Comparison of ENCODE assay signal across 24 cellular contexts in the genomic region with DNA sequence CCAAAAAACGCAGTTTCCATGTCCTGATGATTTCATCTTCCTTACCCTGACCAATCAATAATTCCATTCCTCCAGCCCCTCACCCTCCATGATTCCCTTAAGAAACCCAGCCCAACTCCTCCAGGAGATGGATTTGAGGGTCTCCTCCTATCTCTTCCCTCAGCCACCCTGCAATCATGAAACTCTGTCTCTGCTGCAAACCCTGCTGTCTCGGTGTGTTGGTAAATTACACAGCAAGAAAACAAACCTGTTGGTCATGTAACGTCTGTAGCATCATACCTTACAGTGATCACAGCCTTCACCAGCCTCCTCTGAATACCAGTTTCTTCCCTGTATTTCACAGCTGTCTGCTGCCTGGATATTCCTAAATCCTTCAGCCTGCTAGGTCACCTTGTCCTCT.
DNase-seq lines count a peak whose midpoint lies in the region; ATAC-seq, FAIRE-seq and TF ChIP-seq lines count a peak whose summit lies in the region.
"Had no signal": no experiment of that assay in that cellular context is flagged by ENCODE, and none has a peak within 500 bp of the region (broad histone marks: within the 10 kb centered on the region; RNA-seq: fewer than 3 reads in every experiment).

No MANE protein-coding gene starts in this region.

- no peaks in the 10 kb centered on the region for H3K4me1 ChIP-seq in HepG2 (ENCODE audit: insufficient read depth, low read length)
- H3K4me1 ChIP-seq in right lobe of liver, result no peaks in the 10 kb centered on the region
- H3K4me1 ChIP-seq in thyroid gland, result peaks cover 30 to 39% of the 10 kb centered on the region in 2 donors
- H3K4me1 ChIP-seq: BE2C; BLaER1 treated with 17β-estradiol and CSF1 and Interleukin-3, amounts not matched to agents 10 nM and 100 nM had no signal

- TF ChIP-seq CTCF in HepG2 (CRISPR knock-in tag; IDR thresholded peaks at IDR 0.05), result no peak
- no peak for TF ChIP-seq CTCF in right lobe of liver (IDR thresholded peaks at IDR 0.05)
- no peak for TF ChIP-seq CTCF in bronchial epithelial cell (IDR thresholded peaks at IDR 0.05; ENCODE audit: insufficient read depth, low read length, severe bottlenecking)
- TF ChIP-seq CTCF in thyroid gland (IDR thresholded peaks at IDR 0.05), result no peak

- no peak overlapping the region for H3K9ac ChIP-seq in HepG2 (ENCODE audit: insufficient read depth, low read depth, low read length)
- H3K9ac ChIP-seq: BLaER1 treated with 17β-estradiol and CSF1 and Interleukin-3, amounts not matched to agents 10 nM and 100 nM had no signal

- intact Hi-C loops in HepG2 (cut with micrococcal nuclease; ENCODE audit: unreplicated experiment), result no loop called here
- intact Hi-C loops in right lobe of liver (cut with DNase I), result no loop called here
- intact Hi-C loops in thyroid gland (cut with DNase I), result no loop called here

- H3K9me3 ChIP-seq in HepG2 (ENCODE audit: low read length) (peaks cover 16% of the 10 kb centered on the region), right lobe of liver (no peaks in the 10 kb centered on the region), thyroid gland (no peaks in the 10 kb centered on the region)
- H3K9me3 ChIP-seq: BE2C had no signal

- H3K4me3 ChIP-seq in HepG2 (replicated peaks in 1 of 3; ENCODE audit: insufficient read depth in 1 of 3, low read depth in 2 of 3, low read length in 3 of 3), result no peak overlapping the region
- H3K4me3 ChIP-seq in right lobe of liver, result no peak overlapping the region
- no peak overlapping the region for H3K4me3 ChIP-seq in bronchial epithelial cell (ENCODE audit: low read depth, low read length)
- H3K4me3 ChIP-seq in thyroid gland (replicated peaks in 1 of 3), result no peak overlapping the region
- H3K4me3 ChIP-seq: BLaER1 treated with 17β-estradiol and CSF1 and Interleukin-3, amounts not matched to agents 10 nM and 100 nM; GM12878; GM23338; HAP-1 had no signal

- FAIRE-seq in HepG2 (lab: Jason Lieb, UNC) (no peak), bronchial epithelial cell (lab: Jason Lieb, UNC) (peak; percentile 47)
- FAIRE-seq: A204.1, D721Med, GM12878, GM19239, H54 had no signal

- ATAC-seq in HepG2 (no peak), right lobe of liver (no peak), GM19455 (IDR thresholded peaks at IDR 0.05; ENCODE audit: unreplicated experiment) (no peak)
- ATAC-seq: GM12878, GM23338 had no signal

- no peaks in the 10 kb centered on the region for H3K36me3 ChIP-seq in HepG2 (replicated peaks in 1 of 2; ENCODE audit: control insufficient read depth in 1 of 2, insufficient read depth in 2 of 2, low read length in 2 of 2)
- H3K36me3 ChIP-seq in right lobe of liver, result no peaks in the 10 kb centered on the region
- no peaks in the 10 kb centered on the region for H3K36me3 ChIP-seq in bronchial epithelial cell (ENCODE audit: control insufficient read depth, insufficient read depth, low read length)
- H3K36me3 ChIP-seq in thyroid gland, result no peaks in the 10 kb centered on the region
- H3K36me3 ChIP-seq: BE2C; BLaER1 treated with 17β-estradiol and CSF1 and Interleukin-3, amounts not matched to agents 10 nM and 100 nM; HAP-1 had no signal

- CTCF ChIA-PET in HepG2 (lab: Yijun Ruan, JAX; ENCODE audit: low intra/inter-chr PET ratio, low total read pairs), result no interaction called here

- H2AFZ ChIP-seq in HepG2 (ENCODE audit: low read length), result no peak overlapping the region
- H2AFZ ChIP-seq: GM23338 had no signal

- 0% methylated on average over 3 of the region's 3 CpGs for WGBS in HepG2 (ENCODE audit: low lambda C conversion rate)
- 61% methylated on average over 3 of the region's 3 CpGs for WGBS in right lobe of liver (ENCODE audit: insufficient coverage, low coverage, low lambda C conversion rate, missing lambda C conversion rate)
- WGBS in thyroid gland, 2 donors, result 94 to 96% methylated on average over 3 of the region's 3 CpGs

- no peaks in the 10 kb centered on the region for H4K20me1 ChIP-seq in HepG2 (ENCODE audit: insufficient read depth, low read length)
- H4K20me1 ChIP-seq: BLaER1 treated with 17β-estradiol and CSF1 and Interleukin-3, amounts not matched to agents 10 nM and 100 nM had no signal

- H3K4me2 ChIP-seq in HepG2 (ENCODE audit: low read depth, low read length), result no peak overlapping the region
- H3K4me2 ChIP-seq: BLaER1 treated with 17β-estradiol and CSF1 and Interleukin-3, amounts not matched to agents 10 nM and 100 nM; GM23338 had no signal

- DNase-seq in HepG2 (ENCODE audit: low spot score) (no peak), right lobe of liver (no peak), bronchial epithelial cell (ENCODE audit: low read depth) (no peak), thyroid gland (no peak), midbrain (lab: John Stamatoyannopoulos, UW) (no peak)
- DNase-seq: ACHN; AML-193; BE2C; CD4-positive, alpha-beta T cell; CD8-positive, alpha-beta memory T cell; DMS 273 treated with DMSO at 0.1 percent for 48 hours; DMS79; EL; GDM1 had no signal

- TF ChIP-seq EP300 in HepG2 (IDR thresholded peaks at IDR 0.05; ENCODE audit: low read depth in 2 of 2, low read length in 2 of 2) (no peak), HepG2 (CRISPR knock-in tag; IDR thresholded peaks at IDR 0.05; ENCODE audit: borderline replicate concordance) (no peak)

- BruUV-seq in HepG2 (replicated peaks; lab: Mats Ljungman, UMichigan), result no TSS peak

- H3K79me2 ChIP-seq in HepG2 (ENCODE audit: insufficient read depth, low read length), result no peaks in the 10 kb centered on the region

- POLR2A ChIA-PET in HepG2 (lab: Yijun Ruan, JAX), result no interaction called here

- H3K27me3 ChIP-seq in HepG2 (ENCODE audit: control insufficient read depth in 1 of 2, insufficient read depth in 2 of 2, low read length in 2 of 2), result peaks cover 0 to 6% of the 10 kb centered on the region in 2 experiments; a peak in 2 of 5 replicates
- H3K27me3 ChIP-seq in right lobe of liver, result no peaks in the 10 kb centered on the region
- no peaks in the 10 kb centered on the region for H3K27me3 ChIP-seq in bronchial epithelial cell (ENCODE audit: control insufficient read depth, insufficient read depth, low read length)
- H3K27me3 ChIP-seq in thyroid gland, result no peaks in the 10 kb centered on the region
- H3K27me3 ChIP-seq: BE2C; BLaER1 treated with 17β-estradiol and CSF1 and Interleukin-3, amounts not matched to agents 10 nM and 100 nM had no signal

- TF ChIP-seq RAD21 in HepG2 (CRISPR knock-in tag; IDR thresholded peaks at IDR 0.05), result no peak

- no peak overlapping the region for H3K27ac ChIP-seq in HepG2 (ENCODE audit: extremely low read length, insufficient read depth, low read length)
- H3K27ac ChIP-seq in right lobe of liver, result no peak overlapping the region
- peak overlapping the region in 2 of 3 donors; percentile 58 to 80 for H3K27ac ChIP-seq in thyroid gland
- H3K27ac ChIP-seq: 22Rv1; BLaER1 treated with 17β-estradiol and CSF1 and Interleukin-3, amounts not matched to agents 10 nM and 100 nM had no signal

- TF ChIP-seq POLR2A in HepG2 (IDR thresholded peaks at IDR 0.05; ENCODE audit: insufficient read depth in 1 of 2, low read depth in 2 of 2, low read length in 2 of 2) (no peak), right lobe of liver (IDR thresholded peaks at IDR 0.05) (no peak), thyroid gland (IDR thresholded peaks at IDR 0.05) (no peak)

- in situ Hi-C loops in HepG2 (cut with HindIII; ENCODE audit: extremely low pct_ligation_motif_present, low pct_unique_long_range_greater_than_20kb), result no loop called here

TF ChIP-seq in HepG2, 621 proteins besides CTCF, POLR2A, EP300 and RAD21:
- TF ChIP-seq HOXA5 (CRISPR knock-in tag; IDR thresholded peaks at IDR 0.05) (no peak), ISX (CRISPR knock-in tag; conservative IDR thresholded peaks at IDR 0.05) (no peak), KDM5A (IDR thresholded peaks at IDR 0.05; ENCODE audit: borderline replicate concordance, low read length) (peak; percentile 38; the same call in 1 of the 2 replicates)

Comparison
In these comparisons a context has a peak if more than half of its experiments do, and no peak if none do; other contexts are left out.
1. H3K27ac ChIP-seq: peak in thyroid gland (2 of 3); none in HepG2 (single experiment) and right lobe of liver (0 of 3).